Comparison of ENCODE assay signal across 21 cellular contexts in the genomic region with DNA sequence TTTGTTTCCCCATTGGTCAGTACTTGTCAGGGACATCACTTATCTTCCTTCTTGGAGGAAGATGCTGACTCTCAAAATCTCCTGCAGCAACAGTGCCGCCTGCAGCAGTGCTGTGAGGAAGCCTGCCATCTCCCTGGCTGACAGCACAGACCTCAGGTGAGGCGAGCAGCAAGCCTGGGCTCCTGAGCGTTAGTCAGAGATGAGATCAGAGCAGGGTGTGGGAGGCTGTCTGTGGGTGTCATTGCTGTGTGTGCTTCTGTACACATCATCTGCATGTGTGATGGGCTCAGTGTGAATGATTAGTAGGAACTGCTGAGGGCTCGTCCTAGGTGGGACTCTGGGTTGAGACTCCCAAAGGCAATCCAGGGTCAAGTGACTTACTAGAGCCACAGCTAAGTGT. TPM values are rescaled to one million over a fixed set of nuclear protein-coding genes. Genes with fewer than 3 reads are reported as not detected.
A peak's percentile ranks its signal among the peaks of the same experiment; 100 is the strongest.
DNase-seq lines count a peak whose midpoint lies in the region; ATAC-seq and TF ChIP-seq lines count a peak whose summit lies in the region.
"Had no signal": no experiment of that assay in that cellular context is flagged by ENCODE, and none has a peak within 500 bp of the region (broad histone marks: within the 10 kb centered on the region; RNA-seq: fewer than 3 reads in every experiment).

No MANE protein-coding gene starts in this region.

- ATAC-seq in activated T-cell treated with anti-CD3 and anti-CD28 coated beads, Interleukin-2, amount 50 U/mL, for 4 hours: peak; percentile 95 to 97
- ATAC-seq in WTC11: no peak
- ATAC-seq: HCT116, natural killer cell, psoas muscle, SK-N-SH treated with all-trans-retinoic acid at 6 μM for 48 hours had no signal

- CTCF ChIA-PET in WTC11 (lab: Charles Lee): interaction anchor here (1.5 to 1.8 kb wide), 3 partner anchors 11 to 20 kb away, joined by 4 to 7 read pairs (median 5); no protein-coding TSS in a partner anchor

- H3K27me3 Mint-ChIP-seq in activated T-cell treated with anti-CD3 and anti-CD28 coated beads, Interleukin-2, amount 50 U/mL, for 4 hours (ENCODE audit: low read depth): no peaks in the 10 kb centered on the region
- H3K27me3 Mint-ChIP-seq in WTC11 (ENCODE audit: low read depth): no peaks in the 10 kb centered on the region
- H3K27me3 Mint-ChIP-seq: CD8-positive, alpha-beta memory T cell; central memory CD8-positive, alpha-beta T cell had no signal

- H3K27ac Mint-ChIP-seq in WTC11: no peak overlapping the region
- H3K27ac Mint-ChIP-seq: natural killer cell had no signal

- no peak overlapping the region for H3K4me3 Mint-ChIP-seq in activated T-cell treated with anti-CD3 and anti-CD28 coated beads, Interleukin-2, amount 50 U/mL, for 4 hours
- H3K4me3 Mint-ChIP-seq in WTC11: no peak overlapping the region
- H3K4me3 Mint-ChIP-seq: central memory CD8-positive, alpha-beta T cell; natural killer cell had no signal

- DNase-seq in activated effector memory CD4-positive, alpha-beta T cell treated with anti-CD3 and anti-CD28 coated beads, Interleukin-2, amount 50 U/mL, for 16 hours: peak; percentile 73
- DNase-seq in activated effector memory CD4-positive, alpha-beta T cell treated with Interleukin-2 at 50 U/mL for 16 hours: no peak
- no peak for DNase-seq in activated T-cell treated with anti-CD3 and anti-CD28 coated beads, Interleukin-2, amount 50 U/mL, for 4 hours
- DNase-seq in kidney tubule cell (ENCODE audit: low spot score) (peak; percentile 66), KG1 (lab: John Stamatoyannopoulos, UW) (no peak), NCI-H1694 (lab: John Stamatoyannopoulos, UW) (no peak), WTC11 (ENCODE audit: low spot score) (no peak)
- peak; percentile 60 for DNase-seq in stimulated activated CD8-positive, alpha-beta memory T cell treated with anti-CD3 and anti-CD28 coated beads, Interleukin-4, amount 100 ng/mL, for 48 hours
- DNase-seq: amniotic stem cell; CD8-positive, alpha-beta memory T cell; DND-41; natural killer cell; NCI-H1092; NCI-H2171; psoas muscle had no signal

- H3K36me3 Mint-ChIP-seq in activated T-cell treated with anti-CD3 and anti-CD28 coated beads, Interleukin-2, amount 50 U/mL, for 4 hours (ENCODE audit: insufficient read depth): peaks cover 42% of the 10 kb centered on the region
- peaks cover 75% of the 10 kb centered on the region for H3K36me3 Mint-ChIP-seq in WTC11
- H3K36me3 Mint-ChIP-seq: natural killer cell had no signal

- peaks cover 16% of the 10 kb centered on the region for H3K4me1 Mint-ChIP-seq in activated T-cell treated with anti-CD3 and anti-CD28 coated beads, Interleukin-2, amount 50 U/mL, for 4 hours (ENCODE audit: low read depth)
- peaks cover 8% of the 10 kb centered on the region for H3K4me1 Mint-ChIP-seq in WTC11

- H3K9me3 Mint-ChIP-seq in activated T-cell treated with anti-CD3 and anti-CD28 coated beads, Interleukin-2, amount 50 U/mL, for 4 hours: no peaks in the 10 kb centered on the region
- H3K9me3 Mint-ChIP-seq in WTC11: no peaks in the 10 kb centered on the region
- H3K9me3 Mint-ChIP-seq: CD8-positive, alpha-beta memory T cell; central memory CD8-positive, alpha-beta T cell; natural killer cell had no signal

- POLR2A ChIA-PET in WTC11 (lab: Charles Lee): no interaction called here

- no peak for TF ChIP-seq CTCF in WTC11 (IDR thresholded peaks at IDR 0.05)

TF ChIP-seq in WTC11, 78 proteins besides CTCF, POLR2A, EP300 and RAD21:
- TF ChIP-seq, protein P1, sequence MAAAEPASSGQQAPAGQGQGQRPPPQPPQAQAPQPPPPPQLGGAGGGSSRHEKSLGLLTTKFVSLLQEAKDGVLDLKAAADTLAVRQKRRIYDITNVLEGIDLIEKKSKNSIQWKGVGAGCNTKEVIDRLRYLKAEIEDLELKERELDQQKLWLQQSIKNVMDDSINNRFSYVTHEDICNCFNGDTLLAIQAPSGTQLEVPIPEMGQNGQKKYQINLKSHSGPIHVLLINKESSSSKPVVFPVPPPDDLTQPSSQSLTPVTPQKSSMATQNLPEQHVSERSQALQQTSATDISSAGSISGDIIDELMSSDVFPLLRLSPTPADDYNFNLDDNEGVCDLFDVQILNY (CRISPR knock-in tag; IDR thresholded peaks at IDR 0.05): no peak
- TF ChIP-seq ZBTB21 (CRISPR knock-in tag; IDR thresholded peaks at IDR 0.05; ENCODE audit: borderline replicate concordance): no peak
- TF ChIP-seq, protein P2, sequence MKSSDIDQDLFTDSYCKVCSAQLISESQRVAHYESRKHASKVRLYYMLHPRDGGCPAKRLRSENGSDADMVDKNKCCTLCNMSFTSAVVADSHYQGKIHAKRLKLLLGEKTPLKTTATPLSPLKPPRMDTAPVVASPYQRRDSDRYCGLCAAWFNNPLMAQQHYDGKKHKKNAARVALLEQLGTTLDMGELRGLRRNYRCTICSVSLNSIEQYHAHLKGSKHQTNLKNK (CRISPR knock-in tag; IDR thresholded peaks at IDR 0.05): no peak
- no peak for TF ChIP-seq ZNF671 (CRISPR knock-in tag; IDR thresholded peaks at IDR 0.05)
- TF ChIP-seq, protein P3, sequence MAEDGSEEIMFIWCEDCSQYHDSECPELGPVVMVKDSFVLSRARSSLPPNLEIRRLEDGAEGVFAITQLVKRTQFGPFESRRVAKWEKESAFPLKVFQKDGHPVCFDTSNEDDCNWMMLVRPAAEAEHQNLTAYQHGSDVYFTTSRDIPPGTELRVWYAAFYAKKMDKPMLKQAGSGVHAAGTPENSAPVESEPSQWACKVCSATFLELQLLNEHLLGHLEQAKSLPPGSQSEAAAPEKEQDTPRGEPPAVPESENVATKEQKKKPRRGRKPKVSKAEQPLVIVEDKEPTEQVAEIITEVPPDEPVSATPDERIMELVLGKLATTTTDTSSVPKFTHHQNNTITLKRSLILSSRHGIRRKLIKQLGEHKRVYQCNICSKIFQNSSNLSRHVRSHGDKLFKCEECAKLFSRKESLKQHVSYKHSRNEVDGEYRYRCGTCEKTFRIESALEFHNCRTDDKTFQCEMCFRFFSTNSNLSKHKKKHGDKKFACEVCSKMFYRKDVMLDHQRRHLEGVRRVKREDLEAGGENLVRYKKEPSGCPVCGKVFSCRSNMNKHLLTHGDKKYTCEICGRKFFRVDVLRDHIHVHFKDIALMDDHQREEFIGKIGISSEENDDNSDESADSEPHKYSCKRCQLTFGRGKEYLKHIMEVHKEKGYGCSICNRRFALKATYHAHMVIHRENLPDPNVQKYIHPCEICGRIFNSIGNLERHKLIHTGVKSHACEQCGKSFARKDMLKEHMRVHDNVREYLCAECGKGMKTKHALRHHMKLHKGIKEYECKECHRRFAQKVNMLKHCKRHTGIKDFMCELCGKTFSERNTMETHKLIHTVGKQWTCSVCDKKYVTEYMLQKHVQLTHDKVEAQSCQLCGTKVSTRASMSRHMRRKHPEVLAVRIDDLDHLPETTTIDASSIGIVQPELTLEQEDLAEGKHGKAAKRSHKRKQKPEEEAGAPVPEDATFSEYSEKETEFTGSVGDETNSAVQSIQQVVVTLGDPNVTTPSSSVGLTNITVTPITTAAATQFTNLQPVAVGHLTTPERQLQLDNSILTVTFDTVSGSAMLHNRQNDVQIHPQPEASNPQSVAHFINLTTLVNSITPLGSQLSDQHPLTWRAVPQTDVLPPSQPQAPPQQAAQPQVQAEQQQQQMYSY (CRISPR knock-in tag; IDR thresholded peaks at IDR 0.05): no peak
- TF ChIP-seq, protein P4, sequence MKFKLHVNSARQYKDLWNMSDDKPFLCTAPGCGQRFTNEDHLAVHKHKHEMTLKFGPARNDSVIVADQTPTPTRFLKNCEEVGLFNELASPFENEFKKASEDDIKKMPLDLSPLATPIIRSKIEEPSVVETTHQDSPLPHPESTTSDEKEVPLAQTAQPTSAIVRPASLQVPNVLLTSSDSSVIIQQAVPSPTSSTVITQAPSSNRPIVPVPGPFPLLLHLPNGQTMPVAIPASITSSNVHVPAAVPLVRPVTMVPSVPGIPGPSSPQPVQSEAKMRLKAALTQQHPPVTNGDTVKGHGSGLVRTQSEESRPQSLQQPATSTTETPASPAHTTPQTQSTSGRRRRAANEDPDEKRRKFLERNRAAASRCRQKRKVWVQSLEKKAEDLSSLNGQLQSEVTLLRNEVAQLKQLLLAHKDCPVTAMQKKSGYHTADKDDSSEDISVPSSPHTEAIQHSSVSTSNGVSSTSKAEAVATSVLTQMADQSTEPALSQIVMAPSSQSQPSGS (CRISPR knock-in tag; IDR thresholded peaks at IDR 0.05; ENCODE audit: borderline replicate concordance, low read depth): no peak

RNA-seq across cellular contexts. Expression of a gene that starts 6.1 kb away (rescaled TPM):
- 10 to 100 TPM; 32.6 to 40.6 (median 38.2) TPM for total RNA-seq in activated T-cell treated with anti-CD3 and anti-CD28 coated beads, Interleukin-2, amount 50 U/mL, for 4 hours
- 36.8 to 42.8 TPM (median 38.2 TPM) in 3 replicates for total RNA-seq in WTC11 (2021)

RNA-seq across cellular contexts. Expression of a gene that starts 29.9 kb away (rescaled TPM):
- not detected for total RNA-seq in activated T-cell treated with anti-CD3 and anti-CD28 coated beads, Interleukin-2, amount 50 U/mL, for 4 hours
- total RNA-seq in WTC11 (2021): 0.09 to 0.15 TPM in 2 of 3 replicates, not detected in the other
- total RNA-seq: CD8-positive, alpha-beta memory T cell; fibroblast of lung; natural killer cell; psoas muscle; smooth muscle cell; temporal lobe had no signal

RNA-seq across cellular contexts. Expression of a gene that starts 56.0 kb away (rescaled TPM):
- total RNA-seq in activated T-cell treated with anti-CD3 and anti-CD28 coated beads, Interleukin-2, amount 50 U/mL, for 4 hours: 10 to 100 TPM; 45.4 to 48.3 (median 48.2) TPM
- 92.1 to 99.4 TPM (median 98.6 TPM) in 3 replicates for total RNA-seq in WTC11 (2021)

Comparison
In these comparisons a context has a peak if more than half of its experiments do, and no peak if none do; other contexts are left out.
1. DNase-seq: peak in activated effector memory CD4-positive, alpha-beta T cell treated with anti-CD3 and anti-CD28 coated beads, Interleukin-2, amount 50 U/mL, for 16 hours (single experiment), kidney tubule cell (single experiment) and stimulated activated CD8-positive, alpha-beta memory T cell treated with anti-CD3 and anti-CD28 coated beads, Interleukin-4, amount 100 ng/mL, for 48 hours (single experiment); none in activated effector memory CD4-positive, alpha-beta T cell treated with Interleukin-2 at 50 U/mL for 16 hours (single experiment), activated T-cell treated with anti-CD3 and anti-CD28 coated beads, Interleukin-2, amount 50 U/mL, for 4 hours (single experiment), KG1 (single experiment), NCI-H1694 (single experiment) and WTC11 (single experiment).